10 cellular contexts compared by ENCODE assay signal in the genomic region with DNA sequence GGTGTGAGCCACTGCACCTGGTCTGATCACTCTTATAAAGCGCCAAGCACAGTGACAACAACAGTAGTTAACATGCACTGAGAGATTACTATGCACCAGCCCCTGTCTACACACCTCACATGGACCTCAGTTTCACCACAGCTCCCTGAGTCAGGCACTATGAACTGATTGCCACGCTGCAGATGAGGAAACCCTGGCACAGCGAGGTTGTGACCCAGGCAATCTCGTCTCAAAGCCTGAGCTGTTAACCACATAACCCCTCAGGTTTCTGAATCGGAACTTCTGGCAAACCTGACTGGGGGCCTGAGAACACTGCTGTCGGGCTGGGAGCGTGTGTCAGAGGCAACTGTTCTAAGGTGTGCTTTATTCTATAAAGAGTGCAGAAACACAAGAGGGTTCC. TPM values are rescaled to one million over a fixed set of nuclear protein-coding genes. Genes with fewer than 3 reads are reported as not detected.
DNase-seq lines count a peak whose midpoint lies in the region; ATAC-seq and TF ChIP-seq lines count a peak whose summit lies in the region.
"Had no signal": no experiment of that assay in that cellular context is flagged by ENCODE, and none has a peak within 500 bp of the region (broad histone marks: within the 10 kb centered on the region; RNA-seq: fewer than 3 reads in every experiment).

No MANE protein-coding gene starts in this region.

- TF ChIP-seq CTCF in osteocyte (IDR thresholded peaks at IDR 0.05), result no peak

- no peaks in the 10 kb centered on the region for H3K27me3 Mint-ChIP-seq in osteocyte (ENCODE audit: unreplicated experiment)
- H3K27me3 Mint-ChIP-seq: activated B cell treated with CpG ODN at 0.5 μM for 24 hours had no signal

- peaks cover 69% of the 10 kb centered on the region for H3K4me1 Mint-ChIP-seq in osteocyte (ENCODE audit: unreplicated experiment)

- H3K4me3 Mint-ChIP-seq in osteocyte (ENCODE audit: unreplicated experiment), result no peak overlapping the region
- H3K4me3 Mint-ChIP-seq: activated B cell treated with CpG ODN at 0.5 μM for 24 hours had no signal

- peak; percentile 30 for DNase-seq in stimulated activated naive CD4-positive, alpha-beta T cell treated with Interleukin-2 at 50 U/mL for 16 hours (lab: John Stamatoyannopoulos, UW)
- DNase-seq in stimulated activated naive CD4-positive, alpha-beta T cell (lab: John Stamatoyannopoulos, UW), result no peak
- DNase-seq in activated naive CD8-positive, alpha-beta T cell treated with anti-CD3 and anti-CD28 coated beads, Interleukin-2, amount 50 U/mL, for 16 hours (ENCODE audit: low read depth, low spot score), result peak; percentile 28
- DNase-seq in osteocyte (ENCODE audit: extremely low spot score, unreplicated experiment) (no peak), GM03348 (ENCODE audit: low spot score) (no peak), Right ventricle myocardium inferior (ENCODE audit: missing footprints) (no peak), AG20443 (ENCODE audit: low spot score) (no peak)
- DNase-seq: activated B cell treated with CpG ODN at 0.5 μM for 24 hours, foreskin melanocyte had no signal

- ATAC-seq in GM18502 (IDR thresholded peaks at IDR 0.05; ENCODE audit: poor library complexity, unreplicated experiment) (no peak), Right ventricle myocardium inferior (no peak)

- H3K36me3 Mint-ChIP-seq in osteocyte (ENCODE audit: unreplicated experiment), result no peaks in the 10 kb centered on the region

- intact Hi-C loops in Right ventricle myocardium inferior (cut with DNase I), result loop anchor here (5.0 kb wide), 1 partner anchor 33 kb away; no protein-coding TSS in a partner anchor

- peak overlapping the region; percentile 91 for H3K27ac Mint-ChIP-seq in osteocyte (ENCODE audit: unreplicated experiment)
- H3K27ac Mint-ChIP-seq: activated B cell treated with CpG ODN at 0.5 μM for 24 hours had no signal

- H3K9me3 Mint-ChIP-seq in osteocyte (ENCODE audit: unreplicated experiment), result no peaks in the 10 kb centered on the region
- H3K9me3 Mint-ChIP-seq: activated B cell treated with CpG ODN at 0.5 μM for 24 hours had no signal

RNA-seq across cellular contexts. Expression of a gene that starts 38.1 kb away (rescaled TPM):
- total RNA-seq in osteocyte (186 and 199 TPM in 2 replicates), Right ventricle myocardium inferior (12.9 TPM)

Comparison
In these comparisons a context has a peak if more than half of its experiments do, and no peak if none do; other contexts are left out.
1. DNase-seq: peak in stimulated activated naive CD4-positive, alpha-beta T cell treated with Interleukin-2 at 50 U/mL for 16 hours (single experiment) and activated naive CD8-positive, alpha-beta T cell treated with anti-CD3 and anti-CD28 coated beads, Interleukin-2, amount 50 U/mL, for 16 hours (single experiment); none in stimulated activated naive CD4-positive, alpha-beta T cell (0 of 6), osteocyte (single experiment), GM03348 (single experiment), Right ventricle myocardium inferior (single experiment) and AG20443 (single experiment).
2. RNA of a gene that starts 38.1 kb away (total RNA-seq): 186 to 199 TPM in osteocyte; 12.9 TPM in Right ventricle myocardium inferior (single experiment); every median in the first group is over 10 times any median in the second.